Comparison of ENCODE assay signal across 8 cellular contexts in the genomic region with DNA sequence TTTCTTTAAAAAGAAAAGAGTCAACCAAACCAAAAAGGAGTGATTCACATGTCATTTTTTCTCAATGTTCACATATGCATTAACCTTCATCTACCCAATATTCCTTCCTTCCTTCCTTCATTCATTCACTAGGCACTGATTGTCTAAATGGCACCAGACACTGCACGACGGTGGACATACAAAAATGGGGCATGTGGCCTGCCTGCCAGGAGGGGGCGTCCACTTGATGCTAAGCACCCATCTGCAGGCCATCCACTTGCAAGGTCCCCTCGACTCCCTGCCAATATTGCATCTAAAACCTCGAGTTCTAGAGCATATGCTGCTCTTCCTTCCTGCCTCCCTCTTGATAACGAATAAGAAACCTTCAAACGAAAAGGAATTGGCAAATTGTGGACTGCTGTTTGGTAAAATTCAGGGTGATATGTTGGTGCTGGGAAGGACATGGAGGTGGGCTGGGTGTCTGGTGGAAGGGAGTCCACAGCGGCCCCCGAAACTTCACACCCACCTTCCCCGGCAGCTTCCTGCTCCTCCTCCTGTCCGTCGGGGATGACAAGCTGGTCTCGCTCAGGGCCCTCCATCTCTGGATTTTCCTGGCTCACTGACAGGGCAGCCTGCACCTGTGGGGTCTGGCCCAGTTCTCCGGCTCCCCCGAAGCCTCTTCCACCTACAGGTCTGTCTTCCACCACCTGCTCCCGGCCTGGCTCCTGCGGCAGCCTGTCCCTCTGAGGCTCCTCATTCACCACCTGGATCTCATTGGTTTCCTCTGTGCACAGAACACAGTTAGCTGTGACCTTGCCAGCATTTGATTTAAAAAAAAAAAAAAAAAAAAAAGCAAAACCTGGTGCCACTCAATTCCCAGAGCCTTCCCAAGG.
DNase-seq lines count a peak whose midpoint lies in the region; ATAC-seq and TF ChIP-seq lines count a peak whose summit lies in the region.

No MANE protein-coding gene starts in this region.

- CTCF ChIA-PET in MCF 10A (lab: Yijun Ruan, JAX) (interaction anchor here (0.5 to 1.2 kb wide), 3 partner anchors 10 to 694 kb away, joined by 3 to 4 read pairs (median 3); no protein-coding TSS in a partner anchor), WTC11 (lab: Charles Lee) (interaction anchor here (0.6 to 1.7 kb wide), 12 partner anchors 9 to 241 kb away, joined by 3 to 9 read pairs (median 4); no protein-coding TSS in a partner anchor)

- H3K27me3 Mint-ChIP-seq in MCF 10A (ENCODE audit: insufficient read depth, unreplicated experiment) = no peaks in the 10 kb centered on the region
- H3K27me3 Mint-ChIP-seq in WTC11 (ENCODE audit: low read depth) = no peaks in the 10 kb centered on the region

- H3K4me3 ChIP-seq in breast epithelium (no peak overlapping the region), ovary (no peak overlapping the region)

- no peaks in the 10 kb centered on the region for H3K9me3 ChIP-seq in breast epithelium
- no peaks in the 10 kb centered on the region for H3K9me3 ChIP-seq in ovary

- TF ChIP-seq CTCF in MCF 10A (IDR thresholded peaks at IDR 0.05; ENCODE audit: unreplicated experiment) (peak; percentile 48), breast epithelium (IDR thresholded peaks at IDR 0.05) (no peak), WTC11 (IDR thresholded peaks at IDR 0.05) (peak; percentile 60), ovary (IDR thresholded peaks at IDR 0.05) (no peak)

- H3K36me3 ChIP-seq in breast epithelium (peaks cover 4% of the 10 kb centered on the region), ovary (no peaks in the 10 kb centered on the region)

- no peaks in the 10 kb centered on the region for H3K4me1 Mint-ChIP-seq in MCF 10A (ENCODE audit: insufficient read depth, unreplicated experiment)
- H3K4me1 Mint-ChIP-seq in WTC11 = peaks cover 11% of the 10 kb centered on the region

- no peak overlapping the region for H3K27ac ChIP-seq in breast epithelium
- H3K27ac ChIP-seq in ovary = no peak overlapping the region

- peak; percentile 53 for DNase-seq in MCF 10A (ENCODE audit: unreplicated experiment)
- DNase-seq in breast epithelium (ENCODE audit: low spot score in 2 of 2) = no peak
- peak; percentile 8 for DNase-seq in NCI-H1092 (lab: John Stamatoyannopoulos, UW)
- peak; percentile 75 for DNase-seq in WTC11 (ENCODE audit: low spot score)
- DNase-seq in lung microvascular endothelial cell (ENCODE audit: low read depth in 2 of 2) = peak; percentile 61 to 71
- DNase-seq in globus pallidus (ENCODE audit: low spot score) = no peak
- DNase-seq in ovary = no peak
- no peak for DNase-seq in activated naive CD4-positive, alpha-beta T cell treated with anti-CD3 and anti-CD28 coated beads, Interleukin-2, amount 50 U/mL, for 72 hours (ENCODE audit: low spot score in 2 of 2)

- BruUV-seq in MCF 10A (replicated peaks; lab: Mats Ljungman, UMichigan) = no TSS peak

- no peaks in the 10 kb centered on the region for H3K27me3 ChIP-seq in breast epithelium
- H3K27me3 ChIP-seq in ovary = no peaks in the 10 kb centered on the region

- ATAC-seq in WTC11 = peak; percentile 91
- ATAC-seq in activated naive CD4-positive, alpha-beta T cell treated with anti-CD3 and anti-CD28 coated beads, Interleukin-2, amount 50 U/mL, for 72 hours = no peak

- TF ChIP-seq POLR2A in breast epithelium (IDR thresholded peaks at IDR 0.05) = no peak
- TF ChIP-seq POLR2A in ovary (IDR thresholded peaks at IDR 0.05) = no peak

- H3K4me1 ChIP-seq in breast epithelium = no peaks in the 10 kb centered on the region
- no peaks in the 10 kb centered on the region for H3K4me1 ChIP-seq in ovary (ENCODE audit: insufficient read depth)

- POLR2A ChIA-PET in MCF 10A (lab: Yijun Ruan, JAX) = no interaction called here
- POLR2A ChIA-PET in WTC11 (lab: Charles Lee) = interaction anchor here (0.6 kb wide), 1 partner anchor 60 kb away, joined by 3 read pairs; no protein-coding TSS in a partner anchor

- TF ChIP-seq EP300 in ovary (IDR thresholded peaks at IDR 0.05) = no peak

- H3K4me3 Mint-ChIP-seq in MCF 10A (ENCODE audit: unreplicated experiment) (no peak overlapping the region), WTC11 (no peak overlapping the region)

- WGBS in ovary, 3 donors = 66 to 71% (median 70%) methylated on average over 17 of the region's 17 CpGs

- H3K9me3 Mint-ChIP-seq in MCF 10A (ENCODE audit: unreplicated experiment) (no peaks in the 10 kb centered on the region), WTC11 (no peaks in the 10 kb centered on the region)
- H3K9me3 Mint-ChIP-seq in activated naive CD4-positive, alpha-beta T cell treated with anti-CD3 and anti-CD28 coated beads, Interleukin-2, amount 50 U/mL, for 72 hours = peaks cover 11% of the 10 kb centered on the region in 2 donors

- H3K27ac Mint-ChIP-seq in MCF 10A (ENCODE audit: low read depth, unreplicated experiment) (no peak overlapping the region), WTC11 (no peak overlapping the region)
- no peak overlapping the region for H3K27ac Mint-ChIP-seq in activated naive CD4-positive, alpha-beta T cell treated with anti-CD3 and anti-CD28 coated beads, Interleukin-2, amount 50 U/mL, for 72 hours

- intact Hi-C loops in MCF 10A (cut with micrococcal nuclease) = loop anchor here (1.0 kb wide), 1 partner anchor 204 kb away; no protein-coding TSS in a partner anchor
- intact Hi-C loops in breast epithelium (cut with DNase I; ENCODE audit: low total_unique reads) = no loop called here
- intact Hi-C loops in ovary (cut with DNase I) = loop anchor here in 1 of 4 donors (5.0 kb wide), 1 partner anchor 198 kb away; no protein-coding TSS in a partner anchor

- H3K36me3 Mint-ChIP-seq in MCF 10A (ENCODE audit: insufficient read depth, unreplicated experiment) (peaks cover 54% of the 10 kb centered on the region), WTC11 (peaks cover 47% of the 10 kb centered on the region)
- H3K36me3 Mint-ChIP-seq in activated naive CD4-positive, alpha-beta T cell treated with anti-CD3 and anti-CD28 coated beads, Interleukin-2, amount 50 U/mL, for 72 hours = peaks cover 7 to 38% of the 10 kb centered on the region in 2 donors

TF ChIP-seq in WTC11, 78 proteins besides CTCF, POLR2A, EP300 and RAD21:
- TF ChIP-seq TP53 (CRISPR knock-in tag; IDR thresholded peaks at IDR 0.05) = no peak

Comparison
In these comparisons a context has a peak if more than half of its experiments do, and no peak if none do; other contexts are left out.
1. DNase-seq: peak in MCF 10A (single experiment), NCI-H1092 (single experiment), WTC11 (single experiment) and lung microvascular endothelial cell (2 of 2); none in breast epithelium (0 of 2), globus pallidus (single experiment), ovary (0 of 5) and activated naive CD4-positive, alpha-beta T cell treated with anti-CD3 and anti-CD28 coated beads, Interleukin-2, amount 50 U/mL, for 72 hours (0 of 2).
2. CTCF ChIP-seq: peak in MCF 10A (single experiment) and WTC11 (single experiment); none in breast epithelium (0 of 3) and ovary (0 of 3).